ENCODE assay signal across 17 cellular contexts in the genomic region with DNA sequence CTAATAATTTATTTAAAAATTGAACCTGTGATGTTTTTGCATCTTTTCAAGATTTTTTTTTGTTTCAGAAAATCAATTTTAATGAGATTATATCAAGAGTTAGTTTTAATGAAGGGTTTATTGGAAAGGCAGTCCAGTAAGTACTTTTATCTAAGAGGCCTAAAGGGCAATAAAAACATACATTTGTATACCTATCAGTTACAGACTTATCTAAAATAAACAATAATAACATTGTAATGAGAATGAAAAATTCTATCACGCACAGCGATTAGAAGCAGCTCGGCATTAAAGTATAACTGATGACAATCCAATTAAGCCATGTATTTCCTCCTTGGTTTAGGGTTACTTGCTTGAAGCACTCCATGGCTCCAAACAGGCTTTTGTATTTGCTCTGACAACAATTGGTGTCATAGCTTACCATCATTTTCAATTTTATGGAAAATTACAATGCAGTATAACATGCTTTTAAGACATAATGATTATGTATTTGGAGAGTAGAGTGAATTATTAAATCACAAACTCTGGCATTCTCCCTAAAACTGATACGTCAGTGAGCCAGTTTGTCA.
"Had no signal": no experiment of that assay in that cellular context is flagged by ENCODE, and none has a peak within 500 bp of the region (broad histone marks: within the 10 kb centered on the region; RNA-seq: fewer than 3 reads in every experiment).

No MANE protein-coding gene starts in this region.

- H3K36me3 ChIP-seq: upper lobe of right lung had no signal

- H3K36me3 Mint-ChIP-seq: immature natural killer cell had no signal

- ATAC-seq: activated T-cell treated with anti-CD3 and anti-CD28 coated beads, Interleukin-2, amount 50 U/mL, for 4 hours; body of pancreas; effector memory CD8-positive, alpha-beta T cell; left ventricle myocardium superior; upper lobe of right lung had no signal

- DNase-seq: activated CD4-positive, alpha-beta T cell treated with anti-CD3 and anti-CD28 coated beads, Interleukin-2, amount 50 U/mL, for 1 hour; activated CD4-positive, CD25-positive, alpha-beta regulatory T cell treated with anti-CD3 and anti-CD28 coated beads, Interleukin-2, amount 50 U/mL, for 72 hours; activated CD8-positive, alpha-beta memory T cell treated with anti-CD3 and anti-CD28 coated beads, Interleukin-2, amount 50 U/mL, for 4 hours; activated naive CD4-positive, alpha-beta T cell treated with anti-CD3 and anti-CD28 coated beads for 36 hours; activated T-cell treated with anti-CD3 and anti-CD28 coated beads, Interleukin-2, amount 50 U/mL, for 4 hours; body of pancreas; effector memory CD8-positive, alpha-beta T cell; immature natural killer cell; kidney glomerular epithelial cell; left ventricle myocardium superior; nephron progenitor cell; nucleus accumbens; retina; stimulated activated CD8-positive, alpha-beta memory T cell treated with anti-CD3 and anti-CD28 coated beads, Interleukin-4, amount 100 ng/mL, for 48 hours; stimulated activated naive CD4-positive, alpha-beta T cell; upper lobe of right lung had no signal

- H3K27ac ChIP-seq: body of pancreas, upper lobe of right lung, VCaP had no signal

- H3K4me3 Mint-ChIP-seq: activated naive CD4-positive, alpha-beta T cell treated with anti-CD3 and anti-CD28 coated beads for 36 hours; activated T-cell treated with anti-CD3 and anti-CD28 coated beads, Interleukin-2, amount 50 U/mL, for 4 hours; effector memory CD8-positive, alpha-beta T cell; immature natural killer cell; nephron progenitor cell had no signal

- H3K27me3 Mint-ChIP-seq: effector memory CD8-positive, alpha-beta T cell had no signal

- H3K9me3 ChIP-seq: upper lobe of right lung had no signal

- H3K4me3 ChIP-seq: body of pancreas, upper lobe of right lung had no signal

- H3K27ac Mint-ChIP-seq: activated naive CD4-positive, alpha-beta T cell treated with anti-CD3 and anti-CD28 coated beads for 36 hours; effector memory CD8-positive, alpha-beta T cell; immature natural killer cell; nephron progenitor cell had no signal

- H3K4me1 Mint-ChIP-seq: immature natural killer cell, nephron progenitor cell had no signal

- H3K4me1 ChIP-seq: body of pancreas, upper lobe of right lung had no signal
